13 cellular contexts compared by ENCODE assay signal in genomic region chr11:71934213-71934612, GRCh38. TPM values are rescaled to one million over a fixed set of nuclear protein-coding genes. Genes with fewer than 3 reads are reported as not detected.
A peak's percentile ranks its signal among the peaks of the same experiment; 100 is the strongest.
DNase-seq lines count a peak whose midpoint lies in the region; ATAC-seq, FAIRE-seq and TF ChIP-seq lines count a peak whose summit lies in the region.
"Had no signal": no experiment of that assay in that cellular context is flagged by ENCODE, and none has a peak within 500 bp of the region (broad histone marks: within the 10 kb centered on the region; RNA-seq: fewer than 3 reads in every experiment).

No MANE protein-coding gene starts in this region.

- no peak overlapping the region for H2AFZ ChIP-seq in OCI-LY1 (ENCODE audit: low read length)

- no peaks in the 10 kb centered on the region for H3K9me2 ChIP-seq in OCI-LY1 (ENCODE audit: low read depth, low read length)

- peaks cover 78% of the 10 kb centered on the region for H3K79me2 ChIP-seq in OCI-LY1 (ENCODE audit: insufficient read depth, low read length)

- H3K27ac ChIP-seq in A549 (peak overlapping the region; percentile 39 to 83; a peak in 5 of 6 replicates), OCI-LY1 (ENCODE audit: low read depth, low read length, poor library complexity, severe bottlenecking) (peak overlapping the region; percentile 39)

- H3F3A ChIP-seq in OCI-LY1 (ENCODE audit: insufficient read depth, low read length), result no peaks in the 10 kb centered on the region

- TF ChIP-seq CTCF in A549 (IDR thresholded peaks at IDR 0.05), result no peak
- no peak for TF ChIP-seq CTCF in OCI-LY1 (IDR thresholded peaks at IDR 0.05; ENCODE audit: low read length)

- H3K4me2 ChIP-seq in A549 (peak overlapping the region; percentile 94), OCI-LY1 (ENCODE audit: low read length) (peak overlapping the region; percentile 60)

- H4K20me1 ChIP-seq in OCI-LY1 (ENCODE audit: insufficient read depth, low read length), result no peaks in the 10 kb centered on the region

- TF ChIP-seq EP300 in A549 (IDR thresholded peaks at IDR 0.05), result no peak

- ATAC-seq in A549, result peak; percentile 43 to 55; a peak in 4 of 6 replicates
- ATAC-seq: PC-3, SK-N-SH treated with all-trans-retinoic acid at 6 μM for 48 hours had no signal

- WGBS in A549 (ENCODE audit: missing lambda C conversion rate), result 63% methylated on average over 2 of the region's 2 CpGs

- peaks cover 94% of the 10 kb centered on the region for H3K4me1 ChIP-seq in A549
- H3K4me1 ChIP-seq in OCI-LY1 (ENCODE audit: insufficient read depth, low read length, severe bottlenecking), result peaks cover 53% of the 10 kb centered on the region

- no peak for DNase-seq in A549 (ENCODE audit: low read depth in 1 of 2, low spot score in 1 of 2)
- peak; percentile 64 for DNase-seq in germinal center (ENCODE audit: low spot score)
- DNase-seq in SHP77 (lab: John Stamatoyannopoulos, UW), result no peak
- no peak for DNase-seq in COLO668 (lab: John Stamatoyannopoulos, UW; ENCODE audit: unreplicated experiment)
- DNase-seq in NCI-H2081 (lab: John Stamatoyannopoulos, UW), result no peak
- no peak for DNase-seq in activated CD4-positive, CD25-positive, alpha-beta regulatory T cell treated with anti-CD3 and anti-CD28 coated beads, Interleukin-2, amount 50 U/mL, for 72 hours
- DNase-seq: DND-41, MG63, PC-3 had no signal

- POLR2A ChIA-PET in A549 (lab: Yijun Ruan, JAX), result no interaction called here

- H3K4me3 ChIP-seq in A549 (no peak overlapping the region), GM08714 (ENCODE audit: low read length) (peak overlapping the region; percentile 14; the same call in 1 of the 2 replicates), OCI-LY1 (ENCODE audit: low read depth, low read length, poor library complexity, severe bottlenecking) (peak overlapping the region; percentile 40)
- H3K4me3 ChIP-seq: MG63 had no signal

- no peaks in the 10 kb centered on the region for H3K9me3 ChIP-seq in A549
- H3K9me3 ChIP-seq in OCI-LY1 (ENCODE audit: low read length), result no peaks in the 10 kb centered on the region
- H3K9me3 ChIP-seq: MG63 had no signal

- no peak for TF ChIP-seq POLR2A in A549 (IDR thresholded peaks at IDR 0.05; ENCODE audit: low read length)

- peaks cover 8% of the 10 kb centered on the region; the same call in 1 of the 2 replicates for H3K36me3 ChIP-seq in OCI-LY1 (ENCODE audit: insufficient read depth, low read length)
- H3K36me3 ChIP-seq: MG63 had no signal

- CTCF ChIA-PET in A549 (lab: Yijun Ruan, JAX), result interaction anchor here (0.9 kb wide), 1 partner anchor 43 kb away, joined by 3 read pairs; no protein-coding TSS in a partner anchor

- no peak for TF ChIP-seq RAD21 in A549 (conservative IDR thresholded peaks at IDR 0.05 in 1 of 2, IDR thresholded peaks at IDR 0.05 in 1 of 2)

- no peaks in the 10 kb centered on the region for H3K27me3 ChIP-seq in OCI-LY1 (ENCODE audit: insufficient read depth, low read length)
- H3K27me3 ChIP-seq: MG63 had no signal

- FAIRE-seq in A549 (lab: Jason Lieb, UNC), result no peak
- FAIRE-seq: islet of Langerhans had no signal

- H3K9ac ChIP-seq in OCI-LY1 (ENCODE audit: low read length), result peak overlapping the region; percentile 17; the same call in 1 of the 2 replicates

TF ChIP-seq in A549, 52 proteins besides CTCF, POLR2A, EP300 and RAD21:
- TF ChIP-seq FOSB (CRISPR knock-in tag; IDR thresholded peaks at IDR 0.05), result no peak
- no peak for TF ChIP-seq RFX5 (IDR thresholded peaks at IDR 0.05)

RNA-seq across cellular contexts. Expression of gene RNF121, which starts 5.4 kb away (rescaled TPM):
- polyA plus RNA-seq in A549 (2011; rRNA removed) (102 and 105 TPM in 2 replicates), A549 (2017; fragmentation: RNase III; extraction: RNeasy Plus Mini Kit Qiagen cat#74134 plus additional on column Dnase treatment) (79.0 to 87.2 TPM (median 80.3 TPM) in 3 replicates)
- 81.5 and 94.2 TPM in 2 replicates for polyA plus RNA-seq in A549 (2012; cell fraction: cytosol; rRNA removed)
- 108 and 144 TPM in 2 replicates for polyA plus RNA-seq in A549 (2012; cell fraction: nucleus; rRNA removed)
- 132 and 152 TPM in 2 replicates for polyA minus RNA-seq in A549 (2011; rRNA and poly(A)+ RNA removed)

RNA-seq across cellular contexts. Expression of gene XNDC1N, which starts 5.8 kb away (rescaled TPM):
- polyA plus RNA-seq in A549 (2011; rRNA removed), result 6.9 and 7.6 TPM in 2 replicates
- polyA plus RNA-seq in A549 (2012; cell fraction: cytosol; rRNA removed), result 3.5 and 5.2 TPM in 2 replicates
- 4.0 and 9.9 TPM in 2 replicates for polyA plus RNA-seq in A549 (2012; cell fraction: nucleus; rRNA removed)
- polyA plus RNA-seq in A549 (2017; fragmentation: RNase III; extraction: RNeasy Plus Mini Kit Qiagen cat#74134 plus additional on column Dnase treatment), result 4.3 to 5.0 TPM (median 4.9 TPM) in 3 replicates
- 27.9 and 28.7 TPM in 2 replicates for polyA minus RNA-seq in A549 (2011; rRNA and poly(A)+ RNA removed)

RNA-seq across cellular contexts. Expression of gene DEFB131B, which starts 56.0 kb away (rescaled TPM):
- polyA plus RNA-seq in A549 (2011; rRNA removed) (not detected in 2 replicates), A549 (2017; fragmentation: RNase III; extraction: RNeasy Plus Mini Kit Qiagen cat#74134 plus additional on column Dnase treatment) (not detected in 3 replicates)
- polyA plus RNA-seq in A549 (2012; cell fraction: cytosol; rRNA removed), result not detected in 2 replicates
- not detected in 2 replicates for polyA plus RNA-seq in A549 (2012; cell fraction: nucleus; rRNA removed)
- polyA minus RNA-seq in A549 (2011; rRNA and poly(A)+ RNA removed), result not detected in 2 replicates
